In the genomic region with DNA sequence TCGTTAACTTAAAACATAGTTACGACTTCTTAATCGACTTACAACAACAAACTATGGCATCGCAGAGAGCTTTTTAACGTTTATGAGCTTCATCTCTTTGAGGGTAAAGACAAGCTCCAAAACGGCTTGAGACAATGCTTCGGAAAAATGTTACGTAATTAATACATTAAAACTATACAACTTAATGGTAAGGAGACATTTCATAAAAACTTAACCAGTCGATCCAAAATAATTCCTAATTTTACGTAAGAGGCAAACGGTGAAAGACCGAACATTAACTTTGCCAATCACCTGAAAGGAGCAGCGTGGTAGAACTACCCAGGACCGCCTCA, we compare ENCODE assay signal across 8 cellular contexts. TPM values are rescaled to one million over a fixed set of nuclear protein-coding genes. Genes with fewer than 3 reads are reported as not detected.
DNase-seq lines count a peak whose midpoint lies in the region; ATAC-seq and TF ChIP-seq lines count a peak whose summit lies in the region.

No MANE protein-coding gene starts in this region.

- intact Hi-C loops in left cardiac atrium (cut with DNase I) (loop anchor here in 1 of 2 donors (5.0 kb wide), 2 partner anchors 48 to 248 kb away; partner anchors contain the start of gene USF3), vagina (cut with DNase I) (no loop called here)

- peaks cover 0 to 42% of the 10 kb centered on the region in 2 donors for H3K4me1 ChIP-seq in right atrium auricular region
- H3K4me1 ChIP-seq in mesodermal cell (ENCODE audit: control insufficient read depth, insufficient read depth, low read length, poor library complexity, severe bottlenecking) = peaks cover 4% of the 10 kb centered on the region
- peaks cover 71% of the 10 kb centered on the region for H3K4me1 ChIP-seq in vagina

- ATAC-seq in left cardiac atrium (no peak), HG02885 (IDR thresholded peaks at IDR 0.05; ENCODE audit: poor library complexity, unreplicated experiment) (no peak), HG03439 (IDR thresholded peaks at IDR 0.05; ENCODE audit: unreplicated experiment) (no peak)

- in situ Hi-C loops in brain microvascular endothelial cell (cut with HindIII; ENCODE audit: low pct_ligation_motif_present, low sequenced_read_pairs) = no loop called here

- peak overlapping the region; percentile 97 for H3K27ac ChIP-seq in right atrium auricular region
- peak overlapping the region; percentile 97 for H3K27ac ChIP-seq in brain microvascular endothelial cell
- peak overlapping the region; percentile 100 for H3K27ac ChIP-seq in mesodermal cell (ENCODE audit: low read depth, low read length, severe bottlenecking)
- peak overlapping the region; percentile 100 for H3K27ac ChIP-seq in vagina

- H3K4me3 ChIP-seq in right atrium auricular region = peak overlapping the region; percentile 85 to 86
- peak overlapping the region; percentile 94 for H3K4me3 ChIP-seq in brain microvascular endothelial cell (ENCODE audit: low read depth, low read length)
- H3K4me3 ChIP-seq in mesodermal cell (ENCODE audit: extremely low read depth, insufficient read depth, low read length, poor library complexity, severe bottlenecking) = peak overlapping the region; percentile 88
- peak overlapping the region; percentile 80 to 99 for H3K4me3 ChIP-seq in vagina

- no peaks in the 10 kb centered on the region for H3K36me3 ChIP-seq in right atrium auricular region
- no peaks in the 10 kb centered on the region for H3K36me3 ChIP-seq in brain microvascular endothelial cell (replicated peaks)
- H3K36me3 ChIP-seq in mesodermal cell (ENCODE audit: control insufficient read depth, insufficient read depth, low read length) = peaks cover 4% of the 10 kb centered on the region
- H3K36me3 ChIP-seq in vagina = no peaks in the 10 kb centered on the region

- H3K27me3 ChIP-seq in right atrium auricular region = no peaks in the 10 kb centered on the region
- H3K27me3 ChIP-seq in brain microvascular endothelial cell (replicated peaks) = no peaks in the 10 kb centered on the region
- H3K27me3 ChIP-seq in vagina = no peaks in the 10 kb centered on the region

- no peak for TF ChIP-seq POLR2A in vagina (IDR thresholded peaks at IDR 0.05)

- no peak for DNase-seq in right atrium auricular region (ENCODE audit: low spot score)
- no peak for DNase-seq in left cardiac atrium
- no peak for DNase-seq in brain microvascular endothelial cell
- DNase-seq in vagina (ENCODE audit: extremely low spot score in 2 of 2) = no peak
- no peak for DNase-seq in NK-92 (lab: John Stamatoyannopoulos, UW; ENCODE audit: unreplicated experiment)

- 0% methylated on average over 6 to 9 of the region's 14 CpGs for WGBS in mesodermal cell (ENCODE audit: insufficient coverage in 2 of 2), 2 experiments

- no peaks in the 10 kb centered on the region for H3K9me3 ChIP-seq in right atrium auricular region
- H3K9me3 ChIP-seq in mesodermal cell (ENCODE audit: control insufficient read depth, low read length) = no peaks in the 10 kb centered on the region
- no peaks in the 10 kb centered on the region for H3K9me3 ChIP-seq in vagina

- TF ChIP-seq CTCF in right atrium auricular region (IDR thresholded peaks at IDR 0.05) = no peak
- no peak for TF ChIP-seq CTCF in brain microvascular endothelial cell (IDR thresholded peaks at IDR 0.05; ENCODE audit: low read depth, low read length, missing control alignments)
- no peak for TF ChIP-seq CTCF in vagina (IDR thresholded peaks at IDR 0.05)

RNA-seq across cellular contexts. Expression of gene NAA50, which starts 1.1 kb away (rescaled TPM):
- total RNA-seq in right atrium auricular region (10 to 100 TPM; 49.3 to 77.8 TPM), left cardiac atrium (10 to 100 TPM; 65.7 to 86.5 TPM), vagina (90.1 TPM)
- polyA plus RNA-seq in mesodermal cell (2013, experiment 1 of 2) = 96.5 TPM
- polyA plus RNA-seq in mesodermal cell (2013, experiment 2 of 2) = 93.5 TPM

RNA-seq across cellular contexts. Expression of gene ATP6V1A, which starts 1.9 kb away (rescaled TPM):
- total RNA-seq in right atrium auricular region (10 to 100 TPM; 19.1 to 21.7 TPM), left cardiac atrium (10 to 100 TPM; 30.5 to 33.2 TPM), vagina (28.5 TPM)
- 35.4 TPM for polyA plus RNA-seq in mesodermal cell (2013, experiment 1 of 2)
- polyA plus RNA-seq in mesodermal cell (2013, experiment 2 of 2) = 35.3 TPM

RNA-seq across cellular contexts. Expression of gene USF3, which starts 48.5 kb away (rescaled TPM):
- total RNA-seq in right atrium auricular region = 10 to 100 TPM; 16.2 to 20.8 TPM
- 10 to 100 TPM; 13.0 to 14.5 TPM for total RNA-seq in left cardiac atrium
- polyA plus RNA-seq in mesodermal cell (2013, experiment 1 of 2) = 7.9 TPM
- 5.5 TPM for polyA plus RNA-seq in mesodermal cell (2013, experiment 2 of 2)
- total RNA-seq in vagina = 19.2 TPM
